In the genomic region with DNA sequence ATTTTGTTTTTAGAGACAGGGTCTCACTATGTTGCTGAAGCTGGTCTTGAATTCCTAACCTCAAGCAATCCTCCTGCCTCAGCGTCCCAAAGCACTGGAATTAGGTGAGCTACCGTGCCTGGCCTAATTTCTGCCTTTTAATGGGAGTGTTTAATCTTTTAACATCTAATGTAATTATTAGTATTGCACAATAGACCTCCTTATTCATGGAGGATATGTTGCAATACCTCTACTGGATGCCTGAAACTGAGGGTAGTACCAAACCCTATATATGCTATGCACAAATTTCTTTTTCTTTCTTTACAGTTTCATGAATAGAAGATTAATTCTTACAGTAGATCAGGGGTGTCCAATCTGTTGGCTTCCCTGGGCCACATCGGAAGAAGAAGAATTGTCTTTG, we compare ENCODE assay signal across 25 cellular contexts. TPM values are rescaled to one million over a fixed set of nuclear protein-coding genes. Genes with fewer than 3 reads are reported as not detected.
DNase-seq lines count a peak whose midpoint lies in the region; ATAC-seq and TF ChIP-seq lines count a peak whose summit lies in the region.
"Had no signal": no experiment of that assay in that cellular context is flagged by ENCODE, and none has a peak within 500 bp of the region (broad histone marks: within the 10 kb centered on the region; RNA-seq: fewer than 3 reads in every experiment).

No MANE protein-coding gene starts in this region.

- H3K27me3 Mint-ChIP-seq in activated T-helper 17 cell treated with anti-CD3 and anti-CD28 coated beads, Interleukin-2, amount 50 U/mL, for 72 hours, result peaks cover 12% of the 10 kb centered on the region

- H3K9me3 Mint-ChIP-seq in activated T-helper 17 cell treated with anti-CD3 and anti-CD28 coated beads, Interleukin-2, amount 50 U/mL, for 72 hours, result no peaks in the 10 kb centered on the region
- H3K9me3 Mint-ChIP-seq: activated naive CD8-positive, alpha-beta T cell treated with anti-CD3 and anti-CD28 coated beads, Interleukin-2, amount 10 ng/mL, durations not matched to agents 7 days and 5 days; CD4-positive, alpha-beta memory T cell; IgD-negative memory B cell; stimulated activated naive B cell treated with anti-CD40 and anti-IgM and Interleukin-4, amounts not matched to agents 10 μg/mL and 1 μg/mL and 100 μg/mL, for 72 hours had no signal

- no peak overlapping the region for H3K4me3 Mint-ChIP-seq in activated T-helper 17 cell treated with anti-CD3 and anti-CD28 coated beads, Interleukin-2, amount 50 U/mL, for 72 hours
- H3K4me3 Mint-ChIP-seq: activated naive CD8-positive, alpha-beta T cell treated with anti-CD3 and anti-CD28 coated beads, Interleukin-2, amount 10 ng/mL, durations not matched to agents 7 days and 5 days; CD4-positive, alpha-beta memory T cell; IgD-negative memory B cell; stimulated activated naive B cell treated with anti-CD40 and anti-IgM and Interleukin-4, amounts not matched to agents 10 μg/mL and 1 μg/mL and 100 μg/mL, for 72 hours had no signal

- H3K4me3 ChIP-seq in epithelial cell of esophagus (ENCODE audit: low read length), result no peak overlapping the region
- H3K4me3 ChIP-seq: hepatocyte, left ventricle myocardium inferior, suprapubic skin, upper lobe of right lung had no signal

- TF ChIP-seq CTCF in RWPE1 (conservative IDR thresholded peaks at IDR 0.05; ENCODE audit: low read depth), result no peak
- no peak for TF ChIP-seq CTCF in epithelial cell of esophagus (IDR thresholded peaks at IDR 0.05; ENCODE audit: insufficient read depth, low read depth, low read length, missing control alignments)

- CTCF ChIA-PET in RWPE1 (lab: Yijun Ruan, JAX), result interaction anchor here (0.6 kb wide), 1 partner anchor 846 kb away, joined by 3 read pairs; no protein-coding TSS in a partner anchor

- ATAC-seq in HG03159 (IDR thresholded peaks at IDR 0.05; ENCODE audit: unreplicated experiment), result no peak
- ATAC-seq in activated T-helper 17 cell treated with anti-CD3 and anti-CD28 coated beads, Interleukin-2, amount 50 U/mL, for 72 hours (replicated peaks), result no peak
- ATAC-seq: Right ventricle myocardium inferior; stimulated activated naive B cell treated with anti-CD40 and anti-IgM and Interleukin-4, amounts not matched to agents 10 μg/mL and 1 μg/mL and 100 μg/mL, for 72 hours; upper lobe of right lung had no signal

- POLR2A ChIA-PET in RWPE1 (lab: Yijun Ruan, JAX; ENCODE audit: low non-redundant PET), result no interaction called here

- H3K36me3 Mint-ChIP-seq in activated T-helper 17 cell treated with anti-CD3 and anti-CD28 coated beads, Interleukin-2, amount 50 U/mL, for 72 hours (ENCODE audit: low read depth), result no peaks in the 10 kb centered on the region
- H3K36me3 Mint-ChIP-seq: activated naive CD8-positive, alpha-beta T cell treated with anti-CD3 and anti-CD28 coated beads, Interleukin-2, amount 10 ng/mL, durations not matched to agents 7 days and 5 days; CD4-positive, alpha-beta memory T cell; stimulated activated naive B cell treated with anti-CD40 and anti-IgM and Interleukin-4, amounts not matched to agents 10 μg/mL and 1 μg/mL and 100 μg/mL, for 72 hours had no signal

- DNase-seq in HCEC 1CT, result peak; percentile 25
- peak; percentile 29 for DNase-seq in RWPE1 (ENCODE audit: low spot score)
- peak; percentile 64 for DNase-seq in epithelial cell of esophagus (ENCODE audit: low read depth)
- DNase-seq in renal cortical epithelial cell (ENCODE audit: low read depth), result peak; percentile 44
- DNase-seq in inferior parietal cortex (ENCODE audit: extremely low spot score), result no peak
- DNase-seq: activated CD4-positive, alpha-beta T cell treated with anti-CD3 and anti-CD28 coated beads for 4 hours; activated effector memory CD4-positive, alpha-beta T cell treated with Interleukin-2 at 50 U/mL for 16 hours; activated naive CD8-positive, alpha-beta T cell treated with anti-CD3 and anti-CD28 coated beads, Interleukin-2, amount 10 ng/mL, durations not matched to agents 7 days and 5 days; activated T-cell treated with anti-CD3 and anti-CD28 coated beads for 4 hours; CD4-positive, alpha-beta memory T cell; GOT3; left ventricle myocardium inferior; NCI-H446; NCI-H82; stimulated activated naive B cell treated with anti-CD40 and anti-IgM and Interleukin-4, amounts not matched to agents 10 μg/mL and 1 μg/mL and 100 μg/mL, for 72 hours; upper lobe of right lung had no signal

- no peaks in the 10 kb centered on the region for H3K4me1 Mint-ChIP-seq in activated T-helper 17 cell treated with anti-CD3 and anti-CD28 coated beads, Interleukin-2, amount 50 U/mL, for 72 hours
- H3K4me1 Mint-ChIP-seq: activated naive CD8-positive, alpha-beta T cell treated with anti-CD3 and anti-CD28 coated beads, Interleukin-2, amount 10 ng/mL, durations not matched to agents 7 days and 5 days; CD4-positive, alpha-beta memory T cell; stimulated activated naive B cell treated with anti-CD40 and anti-IgM and Interleukin-4, amounts not matched to agents 10 μg/mL and 1 μg/mL and 100 μg/mL, for 72 hours had no signal

- peak overlapping the region; percentile 66 for H3K27ac ChIP-seq in RWPE1
- H3K27ac ChIP-seq: hepatocyte, left ventricle myocardium inferior, neutrophil, suprapubic skin, upper lobe of right lung, VCaP had no signal

- no peak overlapping the region for H3K27ac Mint-ChIP-seq in activated T-helper 17 cell treated with anti-CD3 and anti-CD28 coated beads, Interleukin-2, amount 50 U/mL, for 72 hours
- H3K27ac Mint-ChIP-seq: activated naive CD8-positive, alpha-beta T cell treated with anti-CD3 and anti-CD28 coated beads, Interleukin-2, amount 10 ng/mL, durations not matched to agents 7 days and 5 days; CD4-positive, alpha-beta memory T cell; stimulated activated naive B cell treated with anti-CD40 and anti-IgM and Interleukin-4, amounts not matched to agents 10 μg/mL and 1 μg/mL and 100 μg/mL, for 72 hours had no signal

RNA-seq across cellular contexts. Expression of a gene that starts 47.8 kb away (rescaled TPM):
- total RNA-seq in renal cortical epithelial cell, result 0.17 and 1.0 TPM in 2 replicates
- total RNA-seq in activated T-helper 17 cell treated with anti-CD3 and anti-CD28 coated beads, Interleukin-2, amount 50 U/mL, for 72 hours, result under 1 TPM in 1 of 2 donors, not detected in 1; 0.11 TPM
- total RNA-seq: activated naive CD8-positive, alpha-beta T cell treated with anti-CD3 and anti-CD28 coated beads, Interleukin-2, amount 10 ng/mL, durations not matched to agents 7 days and 5 days; CD4-positive, alpha-beta memory T cell; sciatic nerve; upper lobe of right lung had no signal
